ENCODE assay signal across 1 cellular context in genomic region chr2:120715941-120716340, GRCh38.
TF ChIP-seq lines count a peak whose summit lies in the region.

No MANE protein-coding gene starts in this region.

TF ChIP-seq in HEK293, 187 proteins besides CTCF, POLR2A, EP300 and RAD21 (continued from another document):
- TF ChIP-seq GLIS1 (tag by site-specific recombination; IDR thresholded peaks at IDR 0.05) (peak; percentile 79), ZSCAN30 (tag by site-specific recombination; IDR thresholded peaks at IDR 0.05) (peak; percentile 95), GLIS2 (tag by site-specific recombination; IDR thresholded peaks at IDR 0.05) (no peak), ZBTB6 (tag by site-specific recombination; IDR thresholded peaks at IDR 0.05) (no peak), ZNF341 (tag by site-specific recombination; IDR thresholded peaks at IDR 0.05; ENCODE audit: low read depth) (peak; percentile 33), ZSCAN18 (tag by site-specific recombination; IDR thresholded peaks at IDR 0.05) (no peak), GFI1B (tag by site-specific recombination; IDR thresholded peaks at IDR 0.05) (no peak), ZNF335 (tag by site-specific recombination; conservative IDR thresholded peaks at IDR 0.05) (peak; percentile 73), INSM2 (tag by site-specific recombination; IDR thresholded peaks at IDR 0.05) (no peak), ZNF423 (tag by site-specific recombination; IDR thresholded peaks at IDR 0.05) (peak; percentile 77), ZNF157 (tag by site-specific recombination; IDR thresholded peaks at IDR 0.05) (no peak), ZNF514 (tag by site-specific recombination; IDR thresholded peaks at IDR 0.05) (no peak), ZBTB8A (tag by site-specific recombination; IDR thresholded peaks at IDR 0.05) (peak; percentile 70), ZNF777 (tag by site-specific recombination; IDR thresholded peaks at IDR 0.05; ENCODE audit: borderline replicate concordance) (no peak), KLF7 (tag by site-specific recombination; IDR thresholded peaks at IDR 0.05; ENCODE audit: borderline replicate concordance) (no peak), ZBTB17 (tag by site-specific recombination; IDR thresholded peaks at IDR 0.05) (peak; percentile 43; the same call in 1 of the 2 replicates), ZNF121 (tag by site-specific recombination; IDR thresholded peaks at IDR 0.05) (no peak)
